ENCODE assay signal across 11 cellular contexts in the genomic region with DNA sequence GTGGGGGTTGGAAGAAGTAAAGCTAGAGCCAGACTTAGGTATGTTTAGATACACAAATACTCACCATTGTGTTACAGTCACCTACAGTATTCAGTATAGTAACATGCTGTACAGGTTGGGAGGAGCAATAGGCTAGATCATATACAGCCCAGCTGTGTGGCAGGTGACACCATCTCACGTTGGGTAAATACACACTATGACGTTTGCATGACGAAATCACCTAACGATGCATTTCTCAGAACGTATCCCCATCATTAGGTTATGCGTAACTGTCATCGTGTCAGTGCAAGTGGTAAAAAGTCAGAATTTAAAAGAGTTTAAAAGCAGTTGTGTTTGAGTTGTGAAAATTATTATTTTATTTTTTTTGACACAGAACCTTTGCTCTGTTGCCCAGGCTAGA.
"Had no signal": no experiment of that assay in that cellular context is flagged by ENCODE, and none has a peak within 500 bp of the region (broad histone marks: within the 10 kb centered on the region; RNA-seq: fewer than 3 reads in every experiment).

No MANE protein-coding gene starts in this region.

- ATAC-seq: GM23338, HCT116 had no signal

- H3K27ac ChIP-seq: GM23248 had no signal

- H3K9me3 Mint-ChIP-seq: GM23338, H9, HFFc6 had no signal

- H3K4me2 ChIP-seq: GM23338 had no signal

- H2AFZ ChIP-seq: GM23248, GM23338 had no signal

- H3K27ac Mint-ChIP-seq: GM23338, H9, HFFc6 had no signal

- H3K9me3 ChIP-seq: HAP-1 had no signal

- H3K4me1 ChIP-seq: HAP-1 had no signal

- DNase-seq: GM23248, GOT3, H7, H9, HCEC 1CT, HFFc6 had no signal

- H3K4me3 Mint-ChIP-seq: GM23338, H9, HFFc6 had no signal

- H3K9ac ChIP-seq: GM23248 had no signal

- H3K36me3 ChIP-seq: HAP-1 had no signal

- FAIRE-seq: H1, H54 had no signal

- H3K4me3 ChIP-seq: GM23248, GM23338, HAP-1 had no signal
